2 cellular contexts compared by ENCODE assay signal in the genomic region with DNA sequence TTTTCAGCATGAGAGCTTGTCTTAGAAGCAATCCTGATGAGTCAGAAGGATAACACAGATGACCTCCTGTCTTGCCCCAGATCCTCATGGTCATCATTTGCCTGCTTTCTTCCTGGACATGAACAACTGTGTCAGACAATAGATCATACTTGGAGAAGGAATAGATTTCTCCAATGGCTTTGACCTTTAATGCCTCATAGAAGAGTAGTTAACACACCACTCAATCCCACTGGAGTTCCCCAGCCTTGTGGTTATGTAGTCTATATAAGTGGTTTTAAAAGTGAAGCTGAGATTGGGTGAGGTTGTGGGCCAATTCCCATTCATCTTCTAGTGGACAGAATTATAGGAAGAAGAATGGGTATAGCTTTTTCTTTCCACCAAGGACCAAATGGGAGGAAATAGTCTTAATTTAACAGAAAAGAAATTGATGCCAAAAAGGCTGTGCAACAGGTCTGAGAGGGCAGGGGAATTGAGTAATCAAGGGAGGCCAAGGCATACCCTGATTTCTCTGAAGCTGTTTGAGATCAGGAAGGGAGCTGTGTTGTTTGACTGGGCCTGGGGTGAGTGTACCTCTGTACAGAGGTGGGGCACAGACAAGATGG.
TF ChIP-seq lines count a peak whose summit lies in the region.

No MANE protein-coding gene starts in this region.

TF ChIP-seq in IMR-90, 13 proteins besides CTCF, POLR2A, EP300 and RAD21:
- TF ChIP-seq CHD1 (IDR thresholded peaks at IDR 0.05; ENCODE audit: low read depth, low read length) (no peak), MAFK (IDR thresholded peaks at IDR 0.05; ENCODE audit: low read depth, low read length) (no peak), SMC3 (IDR thresholded peaks at IDR 0.05; ENCODE audit: low read depth, low read length) (no peak), FOS (IDR thresholded peaks at IDR 0.05; ENCODE audit: low read depth, low read length) (0 out of 2 replicates have a peak, but pooled peaks have one; percentile 8), CEBPB (IDR thresholded peaks at IDR 0.05; ENCODE audit: low read depth, low read length) (peak; percentile 58; the same call in 1 of the 2 replicates)
- TF ChIP-seq, protein P1, sequence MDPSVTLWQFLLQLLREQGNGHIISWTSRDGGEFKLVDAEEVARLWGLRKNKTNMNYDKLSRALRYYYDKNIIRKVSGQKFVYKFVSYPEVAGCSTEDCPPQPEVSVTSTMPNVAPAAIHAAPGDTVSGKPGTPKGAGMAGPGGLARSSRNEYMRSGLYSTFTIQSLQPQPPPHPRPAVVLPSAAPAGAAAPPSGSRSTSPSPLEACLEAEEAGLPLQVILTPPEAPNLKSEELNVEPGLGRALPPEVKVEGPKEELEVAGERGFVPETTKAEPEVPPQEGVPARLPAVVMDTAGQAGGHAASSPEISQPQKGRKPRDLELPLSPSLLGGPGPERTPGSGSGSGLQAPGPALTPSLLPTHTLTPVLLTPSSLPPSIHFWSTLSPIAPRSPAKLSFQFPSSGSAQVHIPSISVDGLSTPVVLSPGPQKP (IDR thresholded peaks at IDR 0.05; ENCODE audit: borderline replicate concordance, low read depth, low read length): no peak

TF ChIP-seq in HepG2, 621 proteins besides CTCF, POLR2A, EP300 and RAD21:
- TF ChIP-seq ZNF816 (CRISPR knock-in tag; IDR thresholded peaks at IDR 0.05; ENCODE audit: borderline replicate concordance): no peak
- TF ChIP-seq ZNF850 (CRISPR knock-in tag; conservative IDR thresholded peaks at IDR 0.05): no peak
- TF ChIP-seq TBX3 (IDR thresholded peaks at IDR 0.05; ENCODE audit: borderline replicate concordance): no peak
- no peak for TF ChIP-seq ZNF34 (CRISPR knock-in tag; IDR thresholded peaks at IDR 0.05; ENCODE audit: borderline replicate concordance)
- TF ChIP-seq ZFP37 (CRISPR knock-in tag; IDR thresholded peaks at IDR 0.05; ENCODE audit: borderline replicate concordance): no peak
- TF ChIP-seq ZFP1 (CRISPR knock-in tag; IDR thresholded peaks at IDR 0.05): no peak
- TF ChIP-seq, protein P2, sequence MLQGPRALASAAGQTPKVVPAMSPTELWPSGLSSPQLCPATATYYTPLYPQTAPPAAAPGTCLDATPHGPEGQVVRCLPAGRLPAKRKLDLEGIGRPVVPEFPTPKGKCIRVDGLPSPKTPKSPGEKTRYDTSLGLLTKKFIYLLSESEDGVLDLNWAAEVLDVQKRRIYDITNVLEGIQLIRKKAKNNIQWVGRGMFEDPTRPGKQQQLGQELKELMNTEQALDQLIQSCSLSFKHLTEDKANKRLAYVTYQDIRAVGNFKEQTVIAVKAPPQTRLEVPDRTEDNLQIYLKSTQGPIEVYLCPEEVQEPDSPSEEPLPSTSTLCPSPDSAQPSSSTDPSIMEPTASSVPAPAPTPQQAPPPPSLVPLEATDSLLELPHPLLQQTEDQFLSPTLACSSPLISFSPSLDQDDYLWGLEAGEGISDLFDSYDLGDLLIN (CRISPR knock-in tag; IDR thresholded peaks at IDR 0.05; ENCODE audit: borderline replicate concordance): no peak
- no peak for TF ChIP-seq ZNF331 (CRISPR knock-in tag; IDR thresholded peaks at IDR 0.05)
- TF ChIP-seq, protein P3, sequence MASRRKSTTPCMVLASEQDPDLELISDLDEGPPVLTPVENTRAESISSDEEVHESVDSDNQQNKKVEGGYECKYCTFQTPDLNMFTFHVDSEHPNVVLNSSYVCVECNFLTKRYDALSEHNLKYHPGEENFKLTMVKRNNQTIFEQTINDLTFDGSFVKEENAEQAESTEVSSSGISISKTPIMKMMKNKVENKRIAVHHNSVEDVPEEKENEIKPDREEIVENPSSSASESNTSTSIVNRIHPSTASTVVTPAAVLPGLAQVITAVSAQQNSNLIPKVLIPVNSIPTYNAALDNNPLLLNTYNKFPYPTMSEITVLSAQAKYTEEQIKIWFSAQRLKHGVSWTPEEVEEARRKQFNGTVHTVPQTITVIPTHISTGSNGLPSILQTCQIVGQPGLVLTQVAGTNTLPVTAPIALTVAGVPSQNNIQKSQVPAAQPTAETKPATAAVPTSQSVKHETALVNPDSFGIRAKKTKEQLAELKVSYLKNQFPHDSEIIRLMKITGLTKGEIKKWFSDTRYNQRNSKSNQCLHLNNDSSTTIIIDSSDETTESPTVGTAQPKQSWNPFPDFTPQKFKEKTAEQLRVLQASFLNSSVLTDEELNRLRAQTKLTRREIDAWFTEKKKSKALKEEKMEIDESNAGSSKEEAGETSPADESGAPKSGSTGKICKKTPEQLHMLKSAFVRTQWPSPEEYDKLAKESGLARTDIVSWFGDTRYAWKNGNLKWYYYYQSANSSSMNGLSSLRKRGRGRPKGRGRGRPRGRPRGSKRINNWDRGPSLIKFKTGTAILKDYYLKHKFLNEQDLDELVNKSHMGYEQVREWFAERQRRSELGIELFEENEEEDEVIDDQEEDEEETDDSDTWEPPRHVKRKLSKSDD (CRISPR knock-in tag; IDR thresholded peaks at IDR 0.05; ENCODE audit: low read depth): no peak
